8 cellular contexts compared by ENCODE assay signal in genomic region chr11:64304032-64304315, GRCh38. TPM values are rescaled to one million over a fixed set of nuclear protein-coding genes. Genes with fewer than 3 reads are reported as not detected.
DNase-seq lines count a peak whose midpoint lies in the region; ATAC-seq and TF ChIP-seq lines count a peak whose summit lies in the region.

No MANE protein-coding gene starts in this region.

- H3K27ac Mint-ChIP-seq in mesothelial cell of epicardium, result no peak overlapping the region

- H3K27me3 ChIP-seq in heart left ventricle (peaks cover 0 to 22% (median 6%) of the 10 kb centered on the region in 9 donors), brain microvascular endothelial cell (replicated peaks) (peaks cover 16% of the 10 kb centered on the region), upper lobe of right lung (peaks cover 17% of the 10 kb centered on the region)

- DNase-seq in heart left ventricle (no peak), left cardiac atrium (no peak), brain microvascular endothelial cell (no peak), mesothelial cell of epicardium (ENCODE audit: low spot score in 2 of 2, unreplicated experiment in 2 of 2) (no peak), upper lobe of right lung (no peak), NCI-H82 treated with DMSO at 0.1 percent for 48 hours (lab: John Stamatoyannopoulos, UW; ENCODE audit: unreplicated experiment) (no peak)

- ATAC-seq in heart left ventricle, result no peak
- ATAC-seq in left cardiac atrium, result no peak
- ATAC-seq in upper lobe of right lung, result no peak
- no peak for ATAC-seq in HG02981 (IDR thresholded peaks at IDR 0.05; ENCODE audit: unreplicated experiment)
- no peak for ATAC-seq in GM21423 (IDR thresholded peaks at IDR 0.05; ENCODE audit: unreplicated experiment)

- intact Hi-C loops in heart left ventricle (cut with DNase I), result loop anchor here in 9 of 10 donors (1.0 to 10.0 kb wide), 11 partner anchors 19 to 329 kb away; partner anchors contain the start of genes PLCB3 (in 2 of the 9), PPP1R14B (in 2 of the 9), COX8A (in 1 of the 9) and FKBP2 (in 1 of the 9)
- intact Hi-C loops in left cardiac atrium (cut with DNase I), result loop anchor here (5.0 to 10.0 kb wide), 3 partner anchors 52 to 102 kb away; partner anchors contain the start of genes FERMT3 (in 1 of the 2) and PLCB3 (in 1 of the 2)
- intact Hi-C loops in upper lobe of right lung (cut with DNase I), result loop anchor here (5.0 kb wide), 1 partner anchor 102 kb away; no protein-coding TSS in a partner anchor

- H3K36me3 Mint-ChIP-seq in mesothelial cell of epicardium, result peaks cover 2% of the 10 kb centered on the region

- H3K27me3 Mint-ChIP-seq in mesothelial cell of epicardium (ENCODE audit: low read depth), result peaks cover 34% of the 10 kb centered on the region

- peak overlapping the region; percentile 84 for H3K4me3 Mint-ChIP-seq in mesothelial cell of epicardium

- H3K9me3 Mint-ChIP-seq in mesothelial cell of epicardium, result no peaks in the 10 kb centered on the region

- H3K4me1 ChIP-seq in heart left ventricle, result peaks cover 4 to 53% (median 37%) of the 10 kb centered on the region in 12 donors
- H3K4me1 ChIP-seq in upper lobe of right lung, result peaks cover 36% of the 10 kb centered on the region

- H3K27ac ChIP-seq in heart left ventricle (peak overlapping the region in 11 of 12 donors; percentile 90 to 98 (median 97)), brain microvascular endothelial cell (no peak overlapping the region), upper lobe of right lung (peak overlapping the region; percentile 94)

- peaks cover 22% of the 10 kb centered on the region for H3K4me1 Mint-ChIP-seq in mesothelial cell of epicardium

- TF ChIP-seq CTCF in heart left ventricle (IDR thresholded peaks at IDR 0.05), result no peak
- no peak for TF ChIP-seq CTCF in brain microvascular endothelial cell (IDR thresholded peaks at IDR 0.05; ENCODE audit: low read depth, low read length, missing control alignments)
- no peak for TF ChIP-seq CTCF in mesothelial cell of epicardium (IDR thresholded peaks at IDR 0.05; ENCODE audit: unreplicated experiment)
- no peak for TF ChIP-seq CTCF in upper lobe of right lung (IDR thresholded peaks at IDR 0.05)

- H3K9me3 ChIP-seq in heart left ventricle (no peaks in the 10 kb centered on the region), upper lobe of right lung (no peaks in the 10 kb centered on the region)

- H3K36me3 ChIP-seq in heart left ventricle (peaks cover 0 to 11% (median 4%) of the 10 kb centered on the region in 9 donors), brain microvascular endothelial cell (replicated peaks) (no peaks in the 10 kb centered on the region), upper lobe of right lung (peaks cover 7% of the 10 kb centered on the region)

- in situ Hi-C loops in brain microvascular endothelial cell (cut with HindIII; ENCODE audit: low pct_ligation_motif_present, low sequenced_read_pairs), result no loop called here

- TF ChIP-seq POLR2A in heart left ventricle (IDR thresholded peaks at IDR 0.05), result no peak

- WGBS in heart left ventricle, 4 donors, result 13 to 90% (median 53%) methylated on average over 2 to 5 of the region's 5 CpGs

- H3K4me3 ChIP-seq in heart left ventricle, result peak overlapping the region in 9 of 12 donors; percentile 62 to 93 (median 77)
- H3K4me3 ChIP-seq in brain microvascular endothelial cell (ENCODE audit: low read depth, low read length), result peak overlapping the region; percentile 54
- H3K4me3 ChIP-seq in upper lobe of right lung, result peak overlapping the region; percentile 70

RNA-seq across cellular contexts. Expression of gene ESRRA, which starts 1.4 kb away (rescaled TPM):
- total RNA-seq in heart left ventricle (100 to 1,000 TPM in 8 of 9 donors, 10 to 100 TPM in 1; 94.0 to 291 (median 145) TPM), left cardiac atrium (100 to 1,000 TPM; 147 to 150 TPM), mesothelial cell of epicardium (23.2 to 26.6 TPM (median 26.4 TPM) in 3 replicates), upper lobe of right lung (51.9 TPM)
- polyA plus RNA-seq in heart left ventricle, result 100 to 1,000 TPM; 217 to 260 TPM

RNA-seq across cellular contexts. Expression of gene CATSPERZ, which starts 3.8 kb away (rescaled TPM):
- total RNA-seq in heart left ventricle (not detected), left cardiac atrium (under 1 TPM in 1 of 2 donors, not detected in 1; 0.32 TPM), mesothelial cell of epicardium (0.47 TPM in 1 of 3 replicates, not detected in the others), upper lobe of right lung (not detected)
- polyA plus RNA-seq in heart left ventricle, result not detected

RNA-seq across cellular contexts. Expression of gene KCNK4, which starts 12.9 kb away (rescaled TPM):
- total RNA-seq in heart left ventricle (not detected), left cardiac atrium (under 1 TPM in 1 of 2 donors, not detected in 1; 0.13 TPM), mesothelial cell of epicardium (0.22 to 0.58 TPM (median 0.27 TPM) in 3 replicates), upper lobe of right lung (not detected)
- polyA plus RNA-seq in heart left ventricle, result not detected

RNA-seq across cellular contexts. Expression of gene TRMT112, which starts 13.4 kb away (rescaled TPM):
- total RNA-seq in heart left ventricle (100 to 1,000 TPM in 4 of 9 donors, 10 to 100 TPM in 5; 80.0 to 169 (median 95.6) TPM), left cardiac atrium (100 to 1,000 TPM in 1 of 2 donors, 10 to 100 TPM in 1; 94.1 to 101 TPM), mesothelial cell of epicardium (178 to 201 TPM (median 184 TPM) in 3 replicates), upper lobe of right lung (168 TPM)
- polyA plus RNA-seq in heart left ventricle, result 100 to 1,000 TPM; 172 to 186 TPM

RNA-seq across cellular contexts. Expression of gene PRDX5, which starts 13.9 kb away (rescaled TPM):
- 100 to 1,000 TPM; 220 to 561 (median 290) TPM for total RNA-seq in heart left ventricle
- polyA plus RNA-seq in heart left ventricle, result 100 to 1,000 TPM; 385 to 882 TPM
- total RNA-seq in left cardiac atrium, result 100 to 1,000 TPM; 264 to 298 TPM
- 134 to 139 TPM (median 139 TPM) in 3 replicates for total RNA-seq in mesothelial cell of epicardium
- 176 TPM for total RNA-seq in upper lobe of right lung
